In genomic region chr19:17391371-17392151, GRCh38 we compare ENCODE assay signal across 1 cellular context.
TF ChIP-seq lines count a peak whose summit lies in the region.

No MANE protein-coding gene starts in this region.

TF ChIP-seq in IMR-90, 13 proteins besides CTCF, POLR2A, EP300 and RAD21 (continued from another document):
- no peak for TF ChIP-seq ELK1 (IDR thresholded peaks at IDR 0.05; ENCODE audit: borderline replicate concordance, low read depth, low read length)
- no peak for TF ChIP-seq MAFK (IDR thresholded peaks at IDR 0.05; ENCODE audit: low read depth, low read length)
- no peak for TF ChIP-seq NFE2L2 (IDR thresholded peaks at IDR 0.05; ENCODE audit: low read depth, low read length)
- no peak for TF ChIP-seq USF2 (IDR thresholded peaks at IDR 0.05; ENCODE audit: low read depth, low read length)
- no peak for TF ChIP-seq RCOR1 (IDR thresholded peaks at IDR 0.05; ENCODE audit: insufficient replicate concordance, low read length)
